1 cellular context compared by ENCODE assay signal in the genomic region with DNA sequence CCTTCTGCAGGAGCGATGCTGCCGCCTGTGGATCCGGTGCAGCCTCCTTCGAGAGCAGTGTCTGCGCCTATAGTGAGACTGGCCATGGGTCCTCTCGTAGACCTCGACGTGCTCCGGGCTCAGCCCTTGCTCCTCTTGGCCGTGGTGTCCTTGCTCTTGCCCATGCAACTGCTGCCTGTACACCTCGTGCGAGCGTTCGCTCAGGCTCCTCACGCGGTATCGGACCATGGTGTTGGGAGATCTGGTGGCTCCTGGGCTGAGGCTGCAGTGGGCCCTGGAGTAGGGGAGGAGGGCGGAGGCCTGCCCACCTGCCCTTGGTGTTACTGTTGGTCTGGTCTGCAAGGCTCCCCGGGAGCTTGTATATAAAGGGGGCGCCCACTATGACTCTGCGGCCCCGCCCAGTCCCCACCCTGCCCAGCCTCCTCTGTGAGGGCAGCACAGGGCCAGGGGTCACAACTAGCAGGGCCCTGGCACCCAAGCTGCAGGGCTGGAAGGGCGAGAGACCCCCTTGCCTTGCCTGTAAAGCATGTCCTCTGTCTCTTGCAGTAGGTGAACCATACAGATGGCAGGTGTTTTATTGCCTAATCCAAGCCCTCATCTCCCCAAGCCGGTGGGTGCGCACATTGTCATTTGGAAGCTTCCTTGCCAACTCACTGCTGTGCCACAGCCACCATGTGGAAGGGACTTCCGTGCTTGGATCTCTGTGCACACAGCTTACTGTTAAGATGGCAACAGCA.
TF ChIP-seq lines count a peak whose summit lies in the region.

A gene with protein sequence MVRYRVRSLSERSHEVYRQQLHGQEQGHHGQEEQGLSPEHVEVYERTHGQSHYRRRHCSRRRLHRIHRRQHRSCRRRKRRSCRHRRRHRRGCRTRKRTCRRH (minus strand): TSS at position 338 of the 737 bp plus-strand sequence. CDS start 110 bp downstream, at position 228.

TF ChIP-seq in GM23338, 12 proteins besides CTCF, POLR2A, EP300 and RAD21 (continued from another document):
- TF ChIP-seq, protein P1, sequence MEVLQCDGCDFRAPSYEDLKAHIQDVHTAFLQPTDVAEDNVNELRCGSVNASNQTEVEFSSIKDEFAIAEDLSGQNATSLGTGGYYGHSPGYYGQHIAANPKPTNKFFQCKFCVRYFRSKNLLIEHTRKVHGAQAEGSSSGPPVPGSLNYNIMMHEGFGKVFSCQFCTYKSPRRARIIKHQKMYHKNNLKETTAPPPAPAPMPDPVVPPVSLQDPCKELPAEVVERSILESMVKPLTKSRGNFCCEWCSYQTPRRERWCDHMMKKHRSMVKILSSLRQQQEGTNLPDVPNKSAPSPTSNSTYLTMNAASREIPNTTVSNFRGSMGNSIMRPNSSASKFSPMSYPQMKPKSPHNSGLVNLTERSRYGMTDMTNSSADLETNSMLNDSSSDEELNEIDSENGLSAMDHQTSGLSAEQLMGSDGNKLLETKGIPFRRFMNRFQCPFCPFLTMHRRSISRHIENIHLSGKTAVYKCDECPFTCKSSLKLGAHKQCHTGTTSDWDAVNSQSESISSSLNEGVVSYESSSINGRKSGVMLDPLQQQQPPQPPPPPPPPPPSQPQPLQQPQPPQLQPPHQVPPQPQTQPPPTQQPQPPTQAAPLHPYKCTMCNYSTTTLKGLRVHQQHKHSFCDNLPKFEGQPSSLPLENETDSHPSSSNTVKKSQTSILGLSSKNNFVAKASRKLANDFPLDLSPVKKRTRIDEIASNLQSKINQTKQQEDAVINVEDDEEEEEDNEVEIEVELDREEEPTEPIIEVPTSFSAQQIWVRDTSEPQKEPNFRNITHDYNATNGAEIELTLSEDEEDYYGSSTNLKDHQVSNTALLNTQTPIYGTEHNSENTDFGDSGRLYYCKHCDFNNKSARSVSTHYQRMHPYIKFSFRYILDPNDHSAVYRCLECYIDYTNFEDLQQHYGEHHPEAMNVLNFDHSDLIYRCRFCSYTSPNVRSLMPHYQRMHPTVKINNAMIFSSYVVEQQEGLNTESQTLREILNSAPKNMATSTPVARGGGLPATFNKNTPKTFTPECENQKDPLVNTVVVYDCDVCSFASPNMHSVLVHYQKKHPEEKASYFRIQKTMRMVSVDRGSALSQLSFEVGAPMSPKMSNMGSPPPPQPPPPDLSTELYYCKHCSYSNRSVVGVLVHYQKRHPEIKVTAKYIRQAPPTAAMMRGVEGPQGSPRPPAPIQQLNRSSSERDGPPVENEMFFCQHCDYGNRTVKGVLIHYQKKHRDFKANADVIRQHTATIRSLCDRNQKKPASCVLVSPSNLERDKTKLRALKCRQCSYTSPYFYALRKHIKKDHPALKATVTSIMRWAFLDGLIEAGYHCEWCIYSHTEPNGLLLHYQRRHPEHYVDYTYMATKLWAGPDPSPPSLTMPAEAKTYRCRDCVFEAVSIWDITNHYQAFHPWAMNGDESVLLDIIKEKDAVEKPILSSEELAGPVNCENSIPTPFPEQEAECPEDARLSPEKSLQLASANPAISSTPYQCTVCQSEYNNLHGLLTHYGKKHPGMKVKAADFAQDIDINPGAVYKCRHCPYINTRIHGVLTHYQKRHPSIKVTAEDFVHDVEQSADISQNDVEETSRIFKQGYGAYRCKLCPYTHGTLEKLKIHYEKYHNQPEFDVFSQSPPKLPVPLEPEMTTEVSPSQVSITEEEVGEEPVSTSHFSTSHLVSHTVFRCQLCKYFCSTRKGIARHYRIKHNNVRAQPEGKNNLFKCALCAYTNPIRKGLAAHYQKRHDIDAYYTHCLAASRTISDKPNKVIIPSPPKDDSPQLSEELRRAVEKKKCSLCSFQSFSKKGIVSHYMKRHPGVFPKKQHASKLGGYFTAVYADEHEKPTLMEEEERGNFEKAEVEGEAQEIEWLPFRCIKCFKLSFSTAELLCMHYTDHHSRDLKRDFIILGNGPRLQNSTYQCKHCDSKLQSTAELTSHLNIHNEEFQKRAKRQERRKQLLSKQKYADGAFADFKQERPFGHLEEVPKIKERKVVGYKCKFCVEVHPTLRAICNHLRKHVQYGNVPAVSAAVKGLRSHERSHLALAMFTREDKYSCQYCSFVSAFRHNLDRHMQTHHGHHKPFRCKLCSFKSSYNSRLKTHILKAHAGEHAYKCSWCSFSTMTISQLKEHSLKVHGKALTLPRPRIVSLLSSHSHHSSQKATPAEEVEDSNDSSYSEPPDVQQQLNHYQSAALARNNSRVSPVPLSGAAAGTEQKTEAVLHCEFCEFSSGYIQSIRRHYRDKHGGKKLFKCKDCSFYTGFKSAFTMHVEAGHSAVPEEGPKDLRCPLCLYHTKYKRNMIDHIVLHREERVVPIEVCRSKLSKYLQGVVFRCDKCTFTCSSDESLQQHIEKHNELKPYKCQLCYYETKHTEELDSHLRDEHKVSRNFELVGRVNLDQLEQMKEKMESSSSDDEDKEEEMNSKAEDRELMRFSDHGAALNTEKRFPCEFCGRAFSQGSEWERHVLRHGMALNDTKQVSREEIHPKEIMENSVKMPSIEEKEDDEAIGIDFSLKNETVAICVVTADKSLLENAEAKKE (CRISPR knock-in tag; IDR thresholded peaks at IDR 0.05), result no peak
- TF ChIP-seq STAT1 (IDR thresholded peaks at IDR 0.05; ENCODE audit: unreplicated experiment) (no peak), CREB1 (CRISPR knock-in tag; IDR thresholded peaks at IDR 0.05; ENCODE audit: low read depth) (no peak), NANOG (IDR thresholded peaks at IDR 0.05; ENCODE audit: borderline replicate concordance) (no peak)
- TF ChIP-seq, protein P2, sequence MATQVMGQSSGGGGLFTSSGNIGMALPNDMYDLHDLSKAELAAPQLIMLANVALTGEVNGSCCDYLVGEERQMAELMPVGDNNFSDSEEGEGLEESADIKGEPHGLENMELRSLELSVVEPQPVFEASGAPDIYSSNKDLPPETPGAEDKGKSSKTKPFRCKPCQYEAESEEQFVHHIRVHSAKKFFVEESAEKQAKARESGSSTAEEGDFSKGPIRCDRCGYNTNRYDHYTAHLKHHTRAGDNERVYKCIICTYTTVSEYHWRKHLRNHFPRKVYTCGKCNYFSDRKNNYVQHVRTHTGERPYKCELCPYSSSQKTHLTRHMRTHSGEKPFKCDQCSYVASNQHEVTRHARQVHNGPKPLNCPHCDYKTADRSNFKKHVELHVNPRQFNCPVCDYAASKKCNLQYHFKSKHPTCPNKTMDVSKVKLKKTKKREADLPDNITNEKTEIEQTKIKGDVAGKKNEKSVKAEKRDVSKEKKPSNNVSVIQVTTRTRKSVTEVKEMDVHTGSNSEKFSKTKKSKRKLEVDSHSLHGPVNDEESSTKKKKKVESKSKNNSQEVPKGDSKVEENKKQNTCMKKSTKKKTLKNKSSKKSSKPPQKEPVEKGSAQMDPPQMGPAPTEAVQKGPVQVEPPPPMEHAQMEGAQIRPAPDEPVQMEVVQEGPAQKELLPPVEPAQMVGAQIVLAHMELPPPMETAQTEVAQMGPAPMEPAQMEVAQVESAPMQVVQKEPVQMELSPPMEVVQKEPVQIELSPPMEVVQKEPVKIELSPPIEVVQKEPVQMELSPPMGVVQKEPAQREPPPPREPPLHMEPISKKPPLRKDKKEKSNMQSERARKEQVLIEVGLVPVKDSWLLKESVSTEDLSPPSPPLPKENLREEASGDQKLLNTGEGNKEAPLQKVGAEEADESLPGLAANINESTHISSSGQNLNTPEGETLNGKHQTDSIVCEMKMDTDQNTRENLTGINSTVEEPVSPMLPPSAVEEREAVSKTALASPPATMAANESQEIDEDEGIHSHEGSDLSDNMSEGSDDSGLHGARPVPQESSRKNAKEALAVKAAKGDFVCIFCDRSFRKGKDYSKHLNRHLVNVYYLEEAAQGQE (IDR thresholded peaks at IDR 0.05; ENCODE audit: unreplicated experiment), result no peak
TF ChIP-seq in GM23338: peak in this region for 0.
